ENCODE assay signal across 8 cellular contexts in genomic region chr21:39381009-39381408, GRCh38. TPM values are rescaled to one million over a fixed set of nuclear protein-coding genes. Genes with fewer than 3 reads are reported as not detected.
DNase-seq lines count a peak whose midpoint lies in the region; ATAC-seq and TF ChIP-seq lines count a peak whose summit lies in the region.

No MANE protein-coding gene starts in this region.

- ATAC-seq in heart left ventricle, result no peak
- ATAC-seq in HG03354 (IDR thresholded peaks at IDR 0.05; ENCODE audit: poor library complexity, severe bottlenecking, unreplicated experiment), result no peak

- no peaks in the 10 kb centered on the region for H3K36me3 Mint-ChIP-seq in activated T-helper 2 cell treated with anti-CD3 and anti-CD28 coated beads, Interferon-gamma antibody, Interleukin-2, Interleukin-4, amounts not matched to agents 10 μg/mL and 5 μg/mL and 100 μg/mL, durations not matched to agents 14 hours and 24 hours and 36 hours (ENCODE audit: low read depth)
- no peaks in the 10 kb centered on the region for H3K36me3 Mint-ChIP-seq in immature natural killer cell

- intact Hi-C loops in heart left ventricle (cut with DNase I) (loop anchor here in 5 of 10 donors (2.0 to 10.0 kb wide), 5 partner anchors 32 to 196 kb away; partner anchors contain the start of genes PSMG1 (in 3 of the 5), BRWD1 (in 1 of the 5), HMGN1 (in 1 of the 5) and LCA5L (in 1 of the 5)), cardiac septum (cut with DNase I) (loop anchor here (2.0 to 10.0 kb wide), 2 partner anchors 68 to 196 kb away; partner anchors contain the start of genes BRWD1 and PSMG1)
- intact Hi-C loops in activated T-helper 2 cell treated with anti-CD3 and anti-CD28 coated beads, Interferon-gamma antibody, Interleukin-2, Interleukin-4, amounts not matched to agents 10 μg/mL and 5 μg/mL and 100 μg/mL, durations not matched to agents 14 hours and 24 hours and 36 hours (cut with micrococcal nuclease), result loop anchor here (2.0 kb wide), 1 partner anchor 68 kb away; the partner anchor contains the start of gene BRWD1

- TF ChIP-seq POLR2A in heart left ventricle (IDR thresholded peaks at IDR 0.05), result no peak

- H3K27me3 ChIP-seq in heart left ventricle (no peaks in the 10 kb centered on the region), subcutaneous abdominal adipose tissue (ENCODE audit: control insufficient read depth in 5 of 5, insufficient read depth in 4 of 5, low read length in 5 of 5) (no peaks in the 10 kb centered on the region)

- H3K27me3 Mint-ChIP-seq in activated T-helper 2 cell treated with anti-CD3 and anti-CD28 coated beads, Interferon-gamma antibody, Interleukin-2, Interleukin-4, amounts not matched to agents 10 μg/mL and 5 μg/mL and 100 μg/mL, durations not matched to agents 14 hours and 24 hours and 36 hours (ENCODE audit: low read depth), result peaks cover 2% of the 10 kb centered on the region
- H3K27me3 Mint-ChIP-seq in immature natural killer cell (ENCODE audit: low read depth in 3 of 3), result peaks cover 4% of the 10 kb centered on the region in 3 donors

- WGBS in heart left ventricle, 4 donors, result 23 to 30% (median 28%) methylated on average over 12 of the region's 12 CpGs

- peak overlapping the region; percentile 95 for H3K4me3 Mint-ChIP-seq in activated T-helper 2 cell treated with anti-CD3 and anti-CD28 coated beads, Interferon-gamma antibody, Interleukin-2, Interleukin-4, amounts not matched to agents 10 μg/mL and 5 μg/mL and 100 μg/mL, durations not matched to agents 14 hours and 24 hours and 36 hours (ENCODE audit: low read depth)
- peak overlapping the region; percentile 91 to 93 (median 92) for H3K4me3 Mint-ChIP-seq in immature natural killer cell

- H3K36me3 ChIP-seq in heart left ventricle (no peaks in the 10 kb centered on the region), subcutaneous abdominal adipose tissue (ENCODE audit: control insufficient read depth in 5 of 5, insufficient read depth in 5 of 5, low read length in 5 of 5) (no peaks in the 10 kb centered on the region)

- DNase-seq in heart left ventricle (no peak), cardiac septum (ENCODE audit: low spot score) (no peak), immature natural killer cell (no peak), NCI-H2081 treated with DMSO at 0.1 percent for 48 hours (lab: John Stamatoyannopoulos, UW) (no peak), HT-29 (ENCODE audit: low spot score) (no peak)
- DNase-seq in activated T-helper 2 cell treated with anti-CD3 and anti-CD28 coated beads, Interferon-gamma antibody, Interleukin-2, Interleukin-4, amounts not matched to agents 10 μg/mL and 5 μg/mL and 100 μg/mL, durations not matched to agents 14 hours and 24 hours and 36 hours (ENCODE audit: low spot score), result no peak

- H3K4me1 ChIP-seq in heart left ventricle (peaks cover 0 to 25% (median 11%) of the 10 kb centered on the region in 12 donors), subcutaneous abdominal adipose tissue (ENCODE audit: control insufficient read depth in 5 of 5, insufficient read depth in 5 of 5, low read length in 5 of 5) (peaks cover 2 to 28% (median 21%) of the 10 kb centered on the region in 5 donors)

- peaks cover 21% of the 10 kb centered on the region for H3K4me1 Mint-ChIP-seq in activated T-helper 2 cell treated with anti-CD3 and anti-CD28 coated beads, Interferon-gamma antibody, Interleukin-2, Interleukin-4, amounts not matched to agents 10 μg/mL and 5 μg/mL and 100 μg/mL, durations not matched to agents 14 hours and 24 hours and 36 hours (ENCODE audit: low read depth)
- H3K4me1 Mint-ChIP-seq in immature natural killer cell, result peaks cover 32 to 39% of the 10 kb centered on the region in 2 donors

- H3K27ac ChIP-seq in heart left ventricle (peak overlapping the region; percentile 79 to 97 (median 88)), subcutaneous abdominal adipose tissue (ENCODE audit: low read depth, low read length) (peak overlapping the region; percentile 68)

- H3K27ac Mint-ChIP-seq in activated T-helper 2 cell treated with anti-CD3 and anti-CD28 coated beads, Interferon-gamma antibody, Interleukin-2, Interleukin-4, amounts not matched to agents 10 μg/mL and 5 μg/mL and 100 μg/mL, durations not matched to agents 14 hours and 24 hours and 36 hours, result no peak overlapping the region
- peak overlapping the region; percentile 78 to 93 (median 87) for H3K27ac Mint-ChIP-seq in immature natural killer cell

- no peaks in the 10 kb centered on the region for H3K9me3 Mint-ChIP-seq in activated T-helper 2 cell treated with anti-CD3 and anti-CD28 coated beads, Interferon-gamma antibody, Interleukin-2, Interleukin-4, amounts not matched to agents 10 μg/mL and 5 μg/mL and 100 μg/mL, durations not matched to agents 14 hours and 24 hours and 36 hours
- H3K9me3 Mint-ChIP-seq in immature natural killer cell, result no peaks in the 10 kb centered on the region

- H3K9me3 ChIP-seq in heart left ventricle, result no peaks in the 10 kb centered on the region
- H3K9me3 ChIP-seq in subcutaneous abdominal adipose tissue (ENCODE audit: control insufficient read depth in 5 of 5, low read length in 5 of 5), result no peaks in the 10 kb centered on the region

- no peak for TF ChIP-seq CTCF in heart left ventricle (IDR thresholded peaks at IDR 0.05)

- H3K9ac ChIP-seq in subcutaneous abdominal adipose tissue (ENCODE audit: low read length in 5 of 5), result peak overlapping the region in 4 of 5 donors; percentile 56 to 86 (median 77)

- H3K4me3 ChIP-seq in heart left ventricle (peak overlapping the region; percentile 49 to 99 (median 82)), subcutaneous abdominal adipose tissue (ENCODE audit: low read depth in 1 of 5, low read length in 5 of 5) (peak overlapping the region; percentile 74 to 93 (median 77))

RNA-seq across cellular contexts. Expression of gene HMGN1, which starts 32.1 kb away (rescaled TPM):
- total RNA-seq in heart left ventricle (100 to 1,000 TPM in 1 of 9 donors, 10 to 100 TPM in 8; 35.9 to 108 (median 55.5) TPM), cardiac septum (88.7 TPM)
- polyA plus RNA-seq in heart left ventricle (10 to 100 TPM; 37.0 to 39.0 TPM), immature natural killer cell (100 to 1,000 TPM; 191 to 322 (median 247) TPM)
- total RNA-seq in activated T-helper 2 cell treated with anti-CD3 and anti-CD28 coated beads, Interferon-gamma antibody, Interleukin-2, Interleukin-4, amounts not matched to agents 10 μg/mL and 5 μg/mL and 100 μg/mL, durations not matched to agents 14 hours and 24 hours and 36 hours, result 398 TPM in 2 replicates
- 132 and 165 TPM in 2 replicates for total RNA-seq in HT-29 (2014; rRNA removed; shearing (Covaris generic))
